ENCODE assay signal across 18 cellular contexts in the genomic region with DNA sequence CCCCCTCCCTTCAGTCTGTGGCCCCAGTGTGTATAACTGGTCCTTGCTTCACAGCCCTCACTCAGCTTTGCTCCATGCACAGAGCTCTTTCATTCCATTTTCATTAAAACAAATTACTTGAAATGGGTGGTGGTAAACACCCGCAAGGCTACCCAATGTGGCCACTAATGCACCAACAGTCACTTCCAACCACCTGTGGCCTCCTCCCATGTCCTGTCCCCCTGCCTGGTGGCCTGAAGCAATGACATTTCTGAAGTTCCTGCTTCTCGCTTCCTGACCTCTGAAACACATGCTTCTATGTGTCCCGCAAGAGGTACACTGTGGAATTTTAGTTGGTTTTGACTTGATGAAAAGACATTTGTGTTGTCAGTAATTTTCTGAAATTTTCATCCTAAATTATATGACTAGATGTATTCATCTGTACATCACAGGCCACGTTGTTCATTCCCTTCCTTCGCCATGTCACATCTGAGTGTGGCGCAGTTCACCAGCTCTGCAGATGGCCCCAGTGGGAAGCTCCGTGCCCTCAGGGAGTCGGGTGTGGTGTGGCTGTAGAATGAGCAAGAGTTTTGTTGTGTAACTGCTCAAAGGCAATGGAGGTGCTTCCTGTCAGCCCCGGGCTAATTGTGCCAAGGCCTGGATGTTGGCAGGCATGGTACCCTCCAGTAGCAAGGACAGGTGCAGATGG. TPM values are rescaled to one million over a fixed set of nuclear protein-coding genes. Genes with fewer than 3 reads are reported as not detected.
DNase-seq lines count a peak whose midpoint lies in the region; TF ChIP-seq lines count a peak whose summit lies in the region.
"Had no signal": no experiment of that assay in that cellular context is flagged by ENCODE, and none has a peak within 500 bp of the region (broad histone marks: within the 10 kb centered on the region; RNA-seq: fewer than 3 reads in every experiment).

No MANE protein-coding gene starts in this region.

- no peaks in the 10 kb centered on the region for H3K9me2 ChIP-seq in GM23248 (ENCODE audit: insufficient read depth)

- in situ Hi-C loops in GM23248 (cut with MboI) = loop anchor here (5.0 kb wide), 1 partner anchor 176 kb away; no protein-coding TSS in a partner anchor

- H3K4me3 ChIP-seq in GM23248 = no peak overlapping the region
- no peak overlapping the region for H3K4me3 ChIP-seq in BE2C (ENCODE audit: low read depth, low read length)
- H3K4me3 ChIP-seq: body of pancreas, lung had no signal

- H3K27ac ChIP-seq in GM23248 = no peak overlapping the region
- H3K27ac ChIP-seq: body of pancreas had no signal

- H3K9me3 ChIP-seq in GM23248 (ENCODE audit: low read depth) = no peaks in the 10 kb centered on the region
- no peaks in the 10 kb centered on the region for H3K9me3 ChIP-seq in BE2C
- H3K9me3 ChIP-seq: body of pancreas had no signal

- TF ChIP-seq CTCF in BE2C (IDR thresholded peaks at IDR 0.05; ENCODE audit: low read depth, low read length) = no peak

- H2AFZ ChIP-seq in GM23248 = no peak overlapping the region

- peaks cover 32% of the 10 kb centered on the region for H3K4me1 ChIP-seq in GM23248 (ENCODE audit: insufficient read depth)
- H3K4me1 ChIP-seq in BE2C = no peaks in the 10 kb centered on the region

- H3K36me3 ChIP-seq in GM23248 (ENCODE audit: low read depth) (no peaks in the 10 kb centered on the region), BE2C (no peaks in the 10 kb centered on the region)

- 66 to 69% methylated on average over 9 of the region's 9 CpGs for WGBS in GM23248 (ENCODE audit: low coverage in 1 of 2, low lambda C conversion rate in 2 of 2, missing lambda C conversion rate in 2 of 2), 2 experiments

- no peak overlapping the region for H3K4me2 ChIP-seq in GM23248 (ENCODE audit: unreplicated experiment)

- peaks cover 27% of the 10 kb centered on the region for H3F3A ChIP-seq in GM23248 (ENCODE audit: insufficient read depth)

- H3K27me3 ChIP-seq in GM23248 (replicated peaks; ENCODE audit: insufficient read depth) (no peaks in the 10 kb centered on the region), BE2C (no peaks in the 10 kb centered on the region)
- H3K27me3 ChIP-seq: body of pancreas had no signal

- H3K79me2 ChIP-seq in GM23248 (ENCODE audit: insufficient read depth) = no peaks in the 10 kb centered on the region

- no peak overlapping the region for H3K9ac ChIP-seq in GM23248

- no peaks in the 10 kb centered on the region for H4K20me1 ChIP-seq in GM23248 (ENCODE audit: insufficient read depth)

- DNase-seq in CD1c-positive myeloid dendritic cell (ENCODE audit: extremely low spot score) = peak; percentile 24
- peak; percentile 21 for DNase-seq in GM23248
- DNase-seq in NOMO-1 treated with DMSO at 0.1 percent for 48 hours (lab: John Stamatoyannopoulos, UW; ENCODE audit: unreplicated experiment) = peak; percentile 27
- DNase-seq in islet precursor cell = peak; percentile 49
- DNase-seq in OCI-M2 (lab: John Stamatoyannopoulos, UW; ENCODE audit: unreplicated experiment) = no peak
- no peak for DNase-seq in hypothalamus (lab: John Stamatoyannopoulos, UW)
- no peak for DNase-seq in BE2C
- DNase-seq: activated CD4-positive, alpha-beta T cell treated with anti-CD3 and anti-CD28 coated beads, Interleukin-2, amount 50 U/mL, for 48 hours; activated T-cell treated with anti-CD3 and anti-CD28 coated beads, Interleukin-2, amount 50 U/mL, for 48 hours; body of pancreas; GDM1; NCI-H2227 treated with DMSO at 0.1 percent for 48 hours; NK-92 treated with Interleukin-12 subunit alpha and Interleukin-12 subunit beta, amount 100 ng/mL, for 24 hours; Right ventricle myocardium superior; stimulated activated CD4-positive, alpha-beta T cell treated with anti-CD3 and anti-CD28 coated beads, Interleukin-1b, Interleukin-23, amount 100 ng/mL, for 48 hours; stimulated activated naive CD4-positive, alpha-beta T cell treated with Interleukin-2 at 50 U/mL for 16 hours; T-helper 2 cell had no signal

RNA-seq across cellular contexts. Expression of a gene that starts 9.6 kb away (rescaled TPM):
- 0.86 TPM in 1 of 2 replicates, not detected in the other for total RNA-seq in GM23248 (2014; rRNA removed; shearing (Covaris generic))
- polyA plus RNA-seq in GM23248 (2016; fragmentation: Nextera tagmentation; extraction: Ambion mirVana) = 0.69 and 0.84 TPM in 2 replicates
- not detected for polyA plus RNA-seq in BE2C (2012; ENCODE audit: insufficient read depth, insufficient read length, low read depth)
- total RNA-seq: Right ventricle myocardium superior had no signal

Comparison
In these comparisons a context has a peak if more than half of its experiments do, and no peak if none do; other contexts are left out.
1. DNase-seq: peak in CD1c-positive myeloid dendritic cell (single experiment), GM23248 (single experiment), NOMO-1 treated with DMSO at 0.1 percent for 48 hours (single experiment) and islet precursor cell (single experiment); none in OCI-M2 (single experiment), hypothalamus (0 of 51) and BE2C (single experiment).